In genomic region chr5:10503997-10504761, GRCh38 we compare ENCODE assay signal across 19 cellular contexts. TPM values are rescaled to one million over a fixed set of nuclear protein-coding genes. Genes with fewer than 3 reads are reported as not detected.
DNase-seq lines count a peak whose midpoint lies in the region; ATAC-seq and TF ChIP-seq lines count a peak whose summit lies in the region.
"Had no signal": no experiment of that assay in that cellular context is flagged by ENCODE, and none has a peak within 500 bp of the region (broad histone marks: within the 10 kb centered on the region; RNA-seq: fewer than 3 reads in every experiment).

No MANE protein-coding gene starts in this region.

- RAD21 ChIA-PET in HCT116 (lab: Charles Lee; ENCODE audit: low non-redundant PET in 1 of 2, low total read pairs in 2 of 2, uncharacterized antibody in 2 of 2, unreplicated experiment in 2 of 2): no interaction called here

- H3K27me3 ChIP-seq in HCT116 (ENCODE audit: insufficient read depth, low read length) (no peaks in the 10 kb centered on the region), Panc1 (ENCODE audit: control insufficient read depth, insufficient read depth, low read length) (no peaks in the 10 kb centered on the region), neutrophil (no peaks in the 10 kb centered on the region)

- TF ChIP-seq CTCF in HCT116 (IDR thresholded peaks at IDR 0.05 in 2 of 3, conservative IDR thresholded peaks at IDR 0.05 in 1 of 3; ENCODE audit: borderline replicate concordance in 1 of 3, insufficient read depth in 1 of 3, low read depth in 2 of 3, low read length in 2 of 3) (no peak), Panc1 (IDR thresholded peaks at IDR 0.05) (no peak), fibroblast of mammary gland (conservative IDR thresholded peaks at IDR 0.05; ENCODE audit: control insufficient read depth, insufficient read depth, low read depth, low read length) (no peak), neutrophil (IDR thresholded peaks at IDR 0.05) (no peak)

- DNase-seq in HCT116 (ENCODE audit: low read depth, low spot score): no peak
- no peak for DNase-seq in Panc1 (ENCODE audit: low read depth, low spot score)
- peak; percentile 18 for DNase-seq in fibroblast of mammary gland (ENCODE audit: low read depth)
- DNase-seq in NCI-H1092 (lab: John Stamatoyannopoulos, UW): no peak
- DNase-seq: activated CD4-positive, CD25-positive, alpha-beta regulatory T cell; glutamatergic neuron; GOT3; kidney glomerular epithelial cell; naive thymus-derived CD8-positive, alpha-beta T cell; NCI-H2029; stimulated activated CD4-positive, alpha-beta T cell treated with anti-CD3 and anti-CD28 coated beads, Interleukin-4, amount 100 ng/mL, for 4 hours had no signal

- no peak overlapping the region for H3K27ac ChIP-seq in HCT116 (ENCODE audit: low read depth, low read length)
- peak overlapping the region; percentile 40; the same call in 1 of the 2 replicates for H3K27ac ChIP-seq in Panc1 (ENCODE audit: low read length)
- H3K27ac ChIP-seq in neutrophil: peak overlapping the region; percentile 72
- H3K27ac ChIP-seq: KMS-11, SK-N-MC had no signal

- TF ChIP-seq RAD21 in HCT116 (IDR thresholded peaks at IDR 0.05; ENCODE audit: low read depth): no peak

- peak overlapping the region; percentile 4 for H2AFZ ChIP-seq in HCT116 (ENCODE audit: low read depth, low read length, poor library complexity, severe bottlenecking)

- H3K4me2 ChIP-seq in HCT116 (ENCODE audit: low read length): no peak overlapping the region
- H3K4me2 ChIP-seq: KMS-11 had no signal

- H3K36me3 ChIP-seq in HCT116 (ENCODE audit: control insufficient read depth in 1 of 2, insufficient read depth in 2 of 2, low read length in 2 of 2) (no peaks in the 10 kb centered on the region), Panc1 (ENCODE audit: control insufficient read depth, insufficient read depth, low read length) (no peaks in the 10 kb centered on the region), neutrophil (no peaks in the 10 kb centered on the region)

- no peak for ATAC-seq in HCT116
- ATAC-seq in Panc1: no peak
- ATAC-seq in GM21423 (IDR thresholded peaks at IDR 0.05; ENCODE audit: unreplicated experiment): no peak
- no peak for ATAC-seq in HG02588 (IDR thresholded peaks at IDR 0.05; ENCODE audit: unreplicated experiment)
- ATAC-seq in GM18502 (IDR thresholded peaks at IDR 0.05; ENCODE audit: poor library complexity, unreplicated experiment): no peak
- ATAC-seq: naive thymus-derived CD8-positive, alpha-beta T cell; sciatic nerve; stimulated activated effector memory CD8-positive, alpha-beta T cell treated with anti-CD3 and anti-CD28 coated beads, Interleukin-12 subunit alpha, Interleukin-12 subunit beta, amount 100 ng/mL, for 72 hours had no signal

- in situ Hi-C loops in Panc1 (cut with HindIII; ENCODE audit: low pct_unique_long_range_greater_than_20kb, low sequenced_read_pairs): no loop called here

- POLR2A ChIA-PET in HCT116 (lab: Charles Lee) (no interaction called here), Panc1 (lab: Charles Lee) (interaction anchor here (0.6 kb wide), 1 partner anchor 32 kb away, joined by 3 read pairs; no protein-coding TSS in a partner anchor)

- no TSS peak for BruUV-seq in HCT116 (replicated peaks; lab: Mats Ljungman, UMichigan)
- BruUV-seq in Panc1 (replicated peaks; lab: Mats Ljungman, UMichigan): no TSS peak

- no peak overlapping the region for H3K4me3 ChIP-seq in HCT116 (replicated peaks in 1 of 2; ENCODE audit: low read depth in 1 of 2, low read length in 2 of 2)
- no peak overlapping the region for H3K4me3 ChIP-seq in Panc1 (ENCODE audit: low read depth in 2 of 2, low read length in 2 of 2)
- no peak overlapping the region for H3K4me3 ChIP-seq in fibroblast of mammary gland (ENCODE audit: control insufficient read depth, low read depth, low read length)
- H3K4me3 ChIP-seq in neutrophil (ENCODE audit: low read depth in 1 of 2, low read length in 1 of 2): no peak overlapping the region
- H3K4me3 ChIP-seq: SK-N-MC had no signal

- H3K4me1 ChIP-seq in HCT116 (ENCODE audit: control insufficient read depth in 1 of 2, insufficient read depth in 2 of 2, low read length in 2 of 2): peaks cover 10 to 27% of the 10 kb centered on the region in 2 experiments
- peaks cover 15% of the 10 kb centered on the region; the same call in 1 of the 2 replicates for H3K4me1 ChIP-seq in Panc1 (ENCODE audit: control insufficient read depth, insufficient read depth, low read length)
- H3K4me1 ChIP-seq in neutrophil (ENCODE audit: control insufficient read depth in 1 of 2, insufficient read depth in 1 of 2, low read depth in 1 of 2, low read length in 1 of 2): peaks cover 34 to 39% of the 10 kb centered on the region in 2 experiments

- no peak overlapping the region for H3K9ac ChIP-seq in HCT116 (ENCODE audit: low read length)
- H3K9ac ChIP-seq: KMS-11 had no signal

- no peak for TF ChIP-seq POLR2A in HCT116 (IDR thresholded peaks at IDR 0.05; ENCODE audit: borderline replicate concordance, extremely low read depth, insufficient read depth, insufficient read length)

- intact Hi-C loops in HCT116 (cut with micrococcal nuclease) (no loop called here), Panc1 (cut with micrococcal nuclease; ENCODE audit: unreplicated experiment) (no loop called here)

- H3K9me3 ChIP-seq in HCT116 (ENCODE audit: control insufficient read depth in 1 of 2, insufficient read depth in 1 of 2, low read depth in 1 of 2, low read length in 2 of 2): no peaks in the 10 kb centered on the region
- no peaks in the 10 kb centered on the region for H3K9me3 ChIP-seq in Panc1 (ENCODE audit: control insufficient read depth, insufficient read depth, low read depth, low read length)
- no peaks in the 10 kb centered on the region for H3K9me3 ChIP-seq in neutrophil

- CTCF ChIA-PET in HCT116 (lab: Charles Lee): no interaction called here
- CTCF ChIA-PET in Panc1 (lab: Charles Lee): interaction anchor here (1.4 kb wide), 1 partner anchor 123 kb away, joined by 3 read pairs; no protein-coding TSS in a partner anchor

- no peaks in the 10 kb centered on the region for H3K9me2 ChIP-seq in HCT116 (ENCODE audit: insufficient read depth)

- H4K20me1 ChIP-seq in HCT116 (ENCODE audit: insufficient read depth): no peaks in the 10 kb centered on the region

- H3K79me2 ChIP-seq in HCT116 (ENCODE audit: insufficient read depth, low read length): no peaks in the 10 kb centered on the region

TF ChIP-seq in HCT116, 20 proteins besides CTCF, POLR2A, EP300 and RAD21:
- TF ChIP-seq POLR2AphosphoS5 (IDR thresholded peaks at IDR 0.05; ENCODE audit: low read depth, low read length) (no peak), MAX (IDR thresholded peaks at IDR 0.05) (no peak)

RNA-seq across cellular contexts. Expression of gene ANKRD33B, which starts 59.7 kb away (rescaled TPM):
- total RNA-seq in HCT116 (2021; ENCODE audit: unreplicated experiment) (10.9 TPM), Panc1 (2021; ENCODE audit: unreplicated experiment) (19.1 TPM)
- 3.8 and 4.5 TPM in 2 replicates for polyA plus RNA-seq in HCT116 (2012)
- polyA plus RNA-seq in Panc1 (2012; ENCODE audit: insufficient read length): 7.7 TPM
